8 cellular contexts compared by ENCODE assay signal in genomic region chr7:130960208-130960988, GRCh38.
DNase-seq lines count a peak whose midpoint lies in the region; ATAC-seq and TF ChIP-seq lines count a peak whose summit lies in the region.

No MANE protein-coding gene starts in this region.

- POLR2A ChIA-PET in RWPE1 (lab: Yijun Ruan, JAX; ENCODE audit: low non-redundant PET) = no interaction called here
- POLR2A ChIA-PET in naive thymus-derived CD8-positive, alpha-beta T cell (lab: Charles Lee) = interaction anchor here (0.5 to 1.0 kb wide), 2 partner anchors 16 to 32 kb away, joined by 3 to 6 read pairs; no protein-coding TSS in a partner anchor

- H3K9me3 ChIP-seq in DND-41 (ENCODE audit: insufficient read depth, low read length, severe bottlenecking) = no peaks in the 10 kb centered on the region

- peak overlapping the region; percentile 66 for H3K9ac ChIP-seq in DND-41 (ENCODE audit: low read depth, low read length)

- TF ChIP-seq CTCF in DND-41 (IDR thresholded peaks at IDR 0.05; ENCODE audit: borderline replicate concordance, extremely low read depth, low read length, poor library complexity, severe bottlenecking) (no peak), HFF-Myc (IDR thresholded peaks at IDR 0.05; ENCODE audit: low read depth, low read length, missing control alignments) (no peak), RWPE1 (conservative IDR thresholded peaks at IDR 0.05; ENCODE audit: low read depth) (no peak), chondrocyte (IDR thresholded peaks at IDR 0.05) (no peak)

- peaks cover 88% of the 10 kb centered on the region for H3K79me2 ChIP-seq in DND-41 (ENCODE audit: insufficient read depth, low read length)

- H3K27ac Mint-ChIP-seq in chondrocyte (ENCODE audit: unreplicated experiment) = peak overlapping the region; percentile 93
- H3K27ac Mint-ChIP-seq in naive thymus-derived CD8-positive, alpha-beta T cell = peak overlapping the region in 9 of 10 donors; percentile 69 to 98 (median 94)

- H3K4me1 Mint-ChIP-seq in chondrocyte (ENCODE audit: low read depth) = peaks cover 60% of the 10 kb centered on the region
- peaks cover 29 to 82% (median 73%) of the 10 kb centered on the region in 4 donors for H3K4me1 Mint-ChIP-seq in naive thymus-derived CD8-positive, alpha-beta T cell

- H3K9me3 Mint-ChIP-seq in chondrocyte (ENCODE audit: low read depth) = peaks cover 3% of the 10 kb centered on the region
- H3K9me3 Mint-ChIP-seq in naive thymus-derived CD8-positive, alpha-beta T cell = no peaks in the 10 kb centered on the region

- no peaks in the 10 kb centered on the region for H3K27me3 ChIP-seq in DND-41 (ENCODE audit: insufficient read depth, low read length, poor library complexity)

- ATAC-seq in DND-41 (ENCODE audit: insufficient read depth, low read depth) = peak; percentile 7
- ATAC-seq in naive thymus-derived CD8-positive, alpha-beta T cell = peak; percentile 20 to 27

- DNase-seq in DND-41 (peak; percentile 54), HFF-Myc (ENCODE audit: extremely low read depth, low read depth) (peak; percentile 84), RWPE1 (ENCODE audit: low spot score) (peak; percentile 65), chondrocyte (ENCODE audit: low spot score) (no peak), head of caudate nucleus (no peak), T-helper 9 cell (no peak), hypothalamus (lab: John Stamatoyannopoulos, UW) (no peak)
- peak in 5 of 10 donors; percentile 27 to 70 (median 32) for DNase-seq in naive thymus-derived CD8-positive, alpha-beta T cell

- no peaks in the 10 kb centered on the region for H3K27me3 Mint-ChIP-seq in chondrocyte (ENCODE audit: low read depth)
- H3K27me3 Mint-ChIP-seq in naive thymus-derived CD8-positive, alpha-beta T cell = no peaks in the 10 kb centered on the region

- CTCF ChIA-PET in RWPE1 (lab: Yijun Ruan, JAX) = interaction anchor here (0.7 to 2.0 kb wide), 3 partner anchors 40 to 80 kb away, joined by 3 to 6 read pairs (median 6); no protein-coding TSS in a partner anchor

- peaks cover 25% of the 10 kb centered on the region; the same call in 1 of the 2 replicates for H4K20me1 ChIP-seq in DND-41 (ENCODE audit: insufficient read depth, low read length)

- peak overlapping the region; percentile 4; the same call in 1 of the 2 replicates for H2AFZ ChIP-seq in DND-41 (ENCODE audit: low read depth, low read length)

- H3K36me3 Mint-ChIP-seq in chondrocyte (ENCODE audit: low read depth) = no peaks in the 10 kb centered on the region
- H3K36me3 Mint-ChIP-seq in naive thymus-derived CD8-positive, alpha-beta T cell = peaks cover 5 to 34% (median 8%) of the 10 kb centered on the region in 3 donors

- peaks cover 35% of the 10 kb centered on the region for H3K36me3 ChIP-seq in DND-41 (ENCODE audit: insufficient read depth, low read length)

- peak overlapping the region; percentile 79 for H3K27ac ChIP-seq in DND-41 (ENCODE audit: low read length)
- H3K27ac ChIP-seq in RWPE1 = peak overlapping the region; percentile 78; the same call in 1 of the 2 replicates

- intact Hi-C loops in head of caudate nucleus (cut with DNase I) = no loop called here

- peaks cover 78% of the 10 kb centered on the region for H3K4me1 ChIP-seq in DND-41 (ENCODE audit: insufficient read depth, low read length)

- peak overlapping the region; percentile 62 for H3K4me2 ChIP-seq in DND-41 (ENCODE audit: insufficient read depth, low read length)

- H3K4me3 Mint-ChIP-seq in chondrocyte (ENCODE audit: unreplicated experiment) = peak overlapping the region; percentile 54
- H3K4me3 Mint-ChIP-seq in naive thymus-derived CD8-positive, alpha-beta T cell = peak overlapping the region; percentile 57 to 91 (median 84)

- H3K4me3 ChIP-seq in DND-41 (ENCODE audit: low read depth in 1 of 2, low read length in 2 of 2) (peak overlapping the region; percentile 32 to 57), HFF-Myc (replicated peaks; ENCODE audit: low read depth, low read length) (peak overlapping the region; percentile 22)

Comparison
In these comparisons a context has a peak if more than half of its experiments do, and no peak if none do; other contexts are left out.
1. DNase-seq: peak in DND-41 (single experiment), HFF-Myc (single experiment) and RWPE1 (single experiment); none in chondrocyte (single experiment), head of caudate nucleus (0 of 42), T-helper 9 cell (single experiment) and hypothalamus (0 of 51).